27 cellular contexts compared by ENCODE assay signal in genomic region chr4:65069177-65069576, GRCh38.
"Had no signal": no experiment of that assay in that cellular context is flagged by ENCODE, and none has a peak within 500 bp of the region (broad histone marks: within the 10 kb centered on the region; RNA-seq: fewer than 3 reads in every experiment).

No MANE protein-coding gene starts in this region.

- H3K4me1 Mint-ChIP-seq: immature natural killer cell; naive thymus-derived CD4-positive, alpha-beta T cell; stimulated activated naive CD8-positive, alpha-beta T cell treated with anti-CD3 and anti-CD28 coated beads, Interleukin-15, amount 100 ng/mL, for 72 hours had no signal

- H3K27me3 ChIP-seq: left lung, pancreas, sigmoid colon, tibial nerve, upper lobe of left lung, vagina had no signal

- H3K36me3 Mint-ChIP-seq: immature natural killer cell; naive thymus-derived CD4-positive, alpha-beta T cell; natural killer cell treated with Interleukin-12 subunit alpha and Interleukin-12 subunit beta and Interleukin-15 and Interleukin-18, amount 100 ng/mL, for 72 hours had no signal

- ATAC-seq: left colon; left lung; mucosa of descending colon; naive thymus-derived CD4-positive, alpha-beta T cell; natural killer cell treated with Interleukin-12 subunit alpha and Interleukin-12 subunit beta and Interleukin-15 and Interleukin-18, amount 100 ng/mL, for 72 hours; pancreas; right cardiac atrium; stimulated activated naive CD8-positive, alpha-beta T cell treated with anti-CD3 and anti-CD28 coated beads, Interleukin-15, amount 100 ng/mL, for 72 hours had no signal

- H3K27me3 Mint-ChIP-seq: naive thymus-derived CD4-positive, alpha-beta T cell; natural killer cell treated with Interleukin-12 subunit alpha and Interleukin-12 subunit beta and Interleukin-15 and Interleukin-18, amount 100 ng/mL, for 72 hours; stimulated activated naive CD8-positive, alpha-beta T cell treated with anti-CD3 and anti-CD28 coated beads, Interleukin-15, amount 100 ng/mL, for 72 hours had no signal

- DNase-seq: head of caudate nucleus; immature natural killer cell; kidney; left colon; midbrain; mucosa of descending colon; naive thymus-derived CD4-positive, alpha-beta T cell; nucleus accumbens; posterior cingulate gyrus; retina; right cardiac atrium; sigmoid colon; small intestine; stimulated activated CD4-positive, alpha-beta T cell treated with anti-CD3 and anti-CD28 coated beads, Interleukin-1b, Interleukin-23, amount 100 ng/mL, for 48 hours; stimulated activated CD4-positive, alpha-beta T cell treated with anti-CD3 and anti-CD28 coated beads, Interleukin-2, amount 100 ng/mL, for 48 hours; stimulated activated CD4-positive, alpha-beta T cell treated with anti-CD3 and anti-CD28 coated beads, Interleukin-4, amount 100 ng/mL, for 4 hours; stimulated activated naive CD4-positive, alpha-beta T cell treated with Interleukin-2 at 50 U/mL for 16 hours; stimulated activated naive CD8-positive, alpha-beta T cell treated with anti-CD3 and anti-CD28 coated beads, Interleukin-15, amount 100 ng/mL, for 72 hours; substantia nigra had no signal

- H3K27ac Mint-ChIP-seq: immature natural killer cell; naive thymus-derived CD4-positive, alpha-beta T cell; natural killer cell treated with Interleukin-12 subunit alpha and Interleukin-12 subunit beta and Interleukin-15 and Interleukin-18, amount 100 ng/mL, for 72 hours; stimulated activated naive CD8-positive, alpha-beta T cell treated with anti-CD3 and anti-CD28 coated beads, Interleukin-15, amount 100 ng/mL, for 72 hours had no signal

- H3K9me3 ChIP-seq: mucosa of descending colon, pancreas, prostate gland, sigmoid colon, tibial nerve, upper lobe of left lung, vagina had no signal

- H3K27ac ChIP-seq: left lung, pancreas, prostate gland, sigmoid colon, tibial nerve, upper lobe of left lung, vagina had no signal

- H3K4me3 Mint-ChIP-seq: immature natural killer cell; naive thymus-derived CD4-positive, alpha-beta T cell; natural killer cell treated with Interleukin-12 subunit alpha and Interleukin-12 subunit beta and Interleukin-15 and Interleukin-18, amount 100 ng/mL, for 72 hours; stimulated activated naive CD8-positive, alpha-beta T cell treated with anti-CD3 and anti-CD28 coated beads, Interleukin-15, amount 100 ng/mL, for 72 hours had no signal

- H3K4me1 ChIP-seq: left lung, pancreas, prostate gland, sigmoid colon, tibial nerve, upper lobe of left lung, vagina had no signal

- H3K36me3 ChIP-seq: left lung, pancreas, prostate gland, sigmoid colon, tibial nerve, upper lobe of left lung, vagina had no signal

- H3K4me3 ChIP-seq: left lung, lung, mucosa of descending colon, pancreas, prostate gland, sigmoid colon, tibial nerve, upper lobe of left lung, vagina had no signal
